Comparison of ENCODE assay signal across 8 cellular contexts in genomic region chr6:149316108-149316727, GRCh38. TPM values are rescaled to one million over a fixed set of nuclear protein-coding genes. Genes with fewer than 3 reads are reported as not detected.
DNase-seq lines count a peak whose midpoint lies in the region; ATAC-seq and TF ChIP-seq lines count a peak whose summit lies in the region.

No MANE protein-coding gene starts in this region.

- peak overlapping the region; percentile 83 for H3K4me2 ChIP-seq in BLaER1
- peak overlapping the region; percentile 90 for H3K4me2 ChIP-seq in Loucy (ENCODE audit: low read depth, low read length, poor library complexity, severe bottlenecking)

- H3K27ac Mint-ChIP-seq in dendritic cell treated with granulocyte-macrophage colony-stimulating factor and Interleukin-4, amounts not matched to agents 40 ng/mL and 50 ng/mL, for 4 days, result peak overlapping the region; percentile 89
- peak overlapping the region; percentile 75 to 92 for H3K27ac Mint-ChIP-seq in natural killer cell

- H3K27me3 Mint-ChIP-seq in dendritic cell treated with granulocyte-macrophage colony-stimulating factor and Interleukin-4, amounts not matched to agents 40 ng/mL and 50 ng/mL, for 4 days, result no peaks in the 10 kb centered on the region
- H3K27me3 Mint-ChIP-seq in natural killer cell (ENCODE audit: low read depth in 2 of 2), result peaks cover 0 to 5% of the 10 kb centered on the region in 2 donors

- H4K20me1 ChIP-seq in BLaER1, result peaks cover 29% of the 10 kb centered on the region
- H4K20me1 ChIP-seq in Loucy (ENCODE audit: insufficient read depth, low read length, poor library complexity, severe bottlenecking), result peaks cover 32% of the 10 kb centered on the region

- no peaks in the 10 kb centered on the region for H3K9me2 ChIP-seq in Loucy (replicated peaks; ENCODE audit: low read depth, low read length)

- peak overlapping the region; percentile 93 for H3K27ac ChIP-seq in BLaER1

- peak overlapping the region; percentile 97 for H3K9ac ChIP-seq in BLaER1
- H3K9ac ChIP-seq in Loucy (ENCODE audit: low read depth, low read length, poor library complexity, severe bottlenecking), result peak overlapping the region; percentile 84

- peak overlapping the region; percentile 86 for H3K4me3 Mint-ChIP-seq in dendritic cell treated with granulocyte-macrophage colony-stimulating factor and Interleukin-4, amounts not matched to agents 40 ng/mL and 50 ng/mL, for 4 days
- peak overlapping the region; percentile 87 for H3K4me3 Mint-ChIP-seq in natural killer cell

- TF ChIP-seq CTCF in Loucy (conservative IDR thresholded peaks at IDR 0.05; ENCODE audit: low read length) (no peak), natural killer cell (IDR thresholded peaks at IDR 0.05) (no peak)

- H3K36me3 ChIP-seq in BLaER1 (no peaks in the 10 kb centered on the region), Loucy (ENCODE audit: insufficient read depth, low read length) (no peaks in the 10 kb centered on the region)

- H3K27me3 ChIP-seq in BLaER1, result no peaks in the 10 kb centered on the region
- no peaks in the 10 kb centered on the region for H3K27me3 ChIP-seq in Loucy (ENCODE audit: insufficient read depth, low read length, poor library complexity, severe bottlenecking)

- H3F3A ChIP-seq in Loucy (ENCODE audit: low read depth), result no peaks in the 10 kb centered on the region

- no peaks in the 10 kb centered on the region for H3K9me3 ChIP-seq in BLaER1
- no peaks in the 10 kb centered on the region for H3K9me3 ChIP-seq in Loucy (ENCODE audit: insufficient read depth, low read depth, low read length)

- peaks cover 36% of the 10 kb centered on the region for H3K79me2 ChIP-seq in Loucy (ENCODE audit: insufficient read depth, low read length)

- DNase-seq in natural killer cell (no peak), NCI-H748 (lab: John Stamatoyannopoulos, UW; ENCODE audit: unreplicated experiment) (no peak), Kasumi-1 (lab: John Stamatoyannopoulos, UW) (no peak), foreskin melanocyte (no peak), pons (ENCODE audit: low spot score) (no peak)

- H3K9me3 Mint-ChIP-seq in dendritic cell treated with granulocyte-macrophage colony-stimulating factor and Interleukin-4, amounts not matched to agents 40 ng/mL and 50 ng/mL, for 4 days, result no peaks in the 10 kb centered on the region
- H3K9me3 Mint-ChIP-seq in natural killer cell, result no peaks in the 10 kb centered on the region

- intact Hi-C loops in dendritic cell treated with granulocyte-macrophage colony-stimulating factor and Interleukin-4, amounts not matched to agents 40 ng/mL and 50 ng/mL, for 4 days (cut with micrococcal nuclease), result loop anchor here (5.0 kb wide), 2 partner anchors 44 to 59 kb away; no protein-coding TSS in a partner anchor
- intact Hi-C loops in natural killer cell (cut with micrococcal nuclease), result loop anchor here (5.0 to 10.0 kb wide), 3 partner anchors 51 to 751 kb away; partner anchors contain the start of gene UST

- H3K4me3 ChIP-seq in BLaER1 (peak overlapping the region; percentile 95), Loucy (ENCODE audit: low read length, poor library complexity, severe bottlenecking) (peak overlapping the region; percentile 85)

- H3K4me1 Mint-ChIP-seq in dendritic cell treated with granulocyte-macrophage colony-stimulating factor and Interleukin-4, amounts not matched to agents 40 ng/mL and 50 ng/mL, for 4 days (ENCODE audit: low read depth), result peaks cover 33% of the 10 kb centered on the region
- peaks cover 22 to 27% of the 10 kb centered on the region in 2 donors for H3K4me1 Mint-ChIP-seq in natural killer cell

- H3K4me1 ChIP-seq in BLaER1 (peaks cover 30% of the 10 kb centered on the region), Loucy (ENCODE audit: insufficient read depth, low read length, poor library complexity, severe bottlenecking) (peaks cover 27% of the 10 kb centered on the region)

- H2AFZ ChIP-seq in Loucy (ENCODE audit: low read length), result peak overlapping the region; percentile 97

- peaks cover 11% of the 10 kb centered on the region for H3K36me3 Mint-ChIP-seq in dendritic cell treated with granulocyte-macrophage colony-stimulating factor and Interleukin-4, amounts not matched to agents 40 ng/mL and 50 ng/mL, for 4 days (ENCODE audit: low read depth)
- no peaks in the 10 kb centered on the region for H3K36me3 Mint-ChIP-seq in natural killer cell

- no peak for ATAC-seq in natural killer cell

RNA-seq across cellular contexts. Expression of gene TAB2, which starts 1.3 kb away (rescaled TPM):
- 10 to 100 TPM; 65.7 to 74.9 (median 68.9) TPM for total RNA-seq in natural killer cell
